1 cellular context compared by ENCODE assay signal in the genomic region with DNA sequence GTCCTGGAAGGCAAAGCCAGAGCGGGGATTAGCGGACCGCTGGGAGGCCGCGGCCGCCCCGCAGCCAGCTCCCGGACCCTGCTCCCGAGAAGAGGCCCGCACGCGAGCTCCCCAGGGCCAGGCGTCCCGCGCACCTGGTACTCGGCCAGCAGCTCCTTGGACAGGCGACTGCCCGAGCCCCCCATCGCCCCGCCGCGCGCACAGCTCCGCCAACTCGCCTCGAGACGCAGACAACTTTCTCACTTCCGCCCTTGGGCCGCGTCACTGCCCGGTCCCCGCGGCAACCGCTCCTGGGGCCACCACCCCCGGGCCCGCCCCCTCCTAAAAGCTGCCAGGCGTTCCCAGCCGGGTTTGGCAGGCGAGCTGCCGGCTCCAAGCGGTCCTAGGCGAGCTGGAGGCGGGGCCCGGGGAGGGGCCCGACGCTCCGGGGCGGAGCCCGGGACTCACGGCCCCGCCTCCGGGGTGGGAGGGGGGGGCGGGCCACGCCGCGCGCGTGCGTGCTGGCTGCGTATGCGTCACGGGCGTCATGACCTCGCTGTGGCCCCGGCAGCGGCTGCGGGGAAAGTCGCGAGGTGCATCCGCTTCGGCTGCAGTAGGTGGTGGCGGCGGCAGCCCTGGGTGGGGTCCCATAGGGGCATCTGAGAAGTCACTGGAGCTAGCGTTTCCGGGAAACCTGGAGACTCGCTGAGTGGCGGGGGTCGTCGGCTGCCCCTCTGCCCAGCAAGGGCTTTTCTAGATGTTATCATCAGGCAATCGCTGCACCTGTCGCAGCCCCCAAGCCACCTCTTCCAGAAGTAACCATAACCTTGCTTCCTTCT.
TF ChIP-seq lines count a peak whose summit lies in the region.

Gene CIB1 (minus strand): TSS at position 241 of the 818 bp plus-strand sequence. CDS start 56 bp downstream, at position 185.
A gene with protein sequence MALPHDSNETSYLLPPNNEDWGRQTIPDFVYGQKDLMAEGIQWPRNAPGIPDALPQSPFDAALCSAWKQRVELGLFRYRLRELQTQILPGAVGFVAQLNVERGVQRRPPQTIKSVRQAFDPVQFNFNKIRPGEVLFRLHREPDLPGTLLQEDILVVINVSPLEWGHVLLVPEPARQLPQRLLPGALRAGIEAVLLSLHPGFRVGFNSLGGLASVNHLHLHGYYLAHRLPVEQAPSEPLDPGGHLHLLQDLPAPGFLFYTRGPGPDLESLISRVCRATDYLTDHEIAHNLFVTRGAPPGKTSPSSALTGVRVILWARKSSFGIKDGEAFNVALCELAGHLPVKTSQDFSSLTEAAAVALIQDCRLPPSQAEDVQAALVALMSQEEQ (plus strand): TSS at position 509 of the 818 bp plus-strand sequence. CDS start 6,700 bp downstream, outside the sequence.

TF ChIP-seq in HepG2, 621 proteins besides CTCF, POLR2A, EP300 and RAD21 (continued from another document and continues in another):
- no peak for TF ChIP-seq ETS1 (CRISPR knock-in tag; IDR thresholded peaks at IDR 0.05)
- TF ChIP-seq HOXA3 (CRISPR knock-in tag; IDR thresholded peaks at IDR 0.05) = peak; percentile 19; the same call in 1 of the 2 replicates
- TF ChIP-seq SP4 (CRISPR knock-in tag; IDR thresholded peaks at IDR 0.05) = peak; percentile 87; the same call in 1 of the 2 replicates
- TF ChIP-seq SKI (IDR thresholded peaks at IDR 0.05; ENCODE audit: partially characterized antibody) = peak; percentile 28
- TF ChIP-seq JUN (CRISPR knock-in tag; IDR thresholded peaks at IDR 0.05) = 0 out of 2 replicates have a peak, but pooled peaks have one; percentile 49
- TF ChIP-seq ZFP41 (CRISPR knock-in tag; IDR thresholded peaks at IDR 0.05; ENCODE audit: borderline replicate concordance) = no peak
- TF ChIP-seq ARID2 (CRISPR knock-in tag; IDR thresholded peaks at IDR 0.05; ENCODE audit: borderline replicate concordance) = no peak
- TF ChIP-seq, protein P1, sequence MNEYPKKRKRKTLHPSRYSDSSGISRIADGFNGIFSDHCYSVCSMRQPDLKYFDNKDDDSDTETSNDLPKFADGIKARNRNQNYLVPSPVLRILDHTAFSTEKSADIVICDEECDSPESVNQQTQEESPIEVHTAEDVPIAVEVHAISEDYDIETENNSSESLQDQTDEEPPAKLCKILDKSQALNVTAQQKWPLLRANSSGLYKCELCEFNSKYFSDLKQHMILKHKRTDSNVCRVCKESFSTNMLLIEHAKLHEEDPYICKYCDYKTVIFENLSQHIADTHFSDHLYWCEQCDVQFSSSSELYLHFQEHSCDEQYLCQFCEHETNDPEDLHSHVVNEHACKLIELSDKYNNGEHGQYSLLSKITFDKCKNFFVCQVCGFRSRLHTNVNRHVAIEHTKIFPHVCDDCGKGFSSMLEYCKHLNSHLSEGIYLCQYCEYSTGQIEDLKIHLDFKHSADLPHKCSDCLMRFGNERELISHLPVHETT (CRISPR knock-in tag; conservative IDR thresholded peaks at IDR 0.05) = 0 out of 2 replicates have a peak, but pooled peaks have one; percentile 16
- TF ChIP-seq HNRNPUL1 (IDR thresholded peaks at IDR 0.05; ENCODE audit: low read depth, low read length) = no peak
- 0 out of 2 replicates have a peak, but pooled peaks have one; percentile 3 for TF ChIP-seq ZFP36L2 (CRISPR knock-in tag; IDR thresholded peaks at IDR 0.05)
- TF ChIP-seq ZNF589 (CRISPR knock-in tag; conservative IDR thresholded peaks at IDR 0.05) = no peak
- peak; percentile 26; the same call in 1 of the 2 replicates for TF ChIP-seq ZNF800 (CRISPR knock-in tag; IDR thresholded peaks at IDR 0.05)
- TF ChIP-seq ZNF274 (CRISPR knock-in tag; IDR thresholded peaks at IDR 0.05) = peak; percentile 14
- peak; percentile 70 for TF ChIP-seq POLR2AphosphoS5 (IDR thresholded peaks at IDR 0.05; ENCODE audit: low read depth, low read length)
- no peak for TF ChIP-seq ZNF251 (CRISPR knock-in tag; IDR thresholded peaks at IDR 0.05)
- peak; percentile 80; the same call in 1 of the 2 replicates for TF ChIP-seq RARA (CRISPR knock-in tag; IDR thresholded peaks at IDR 0.05)
- TF ChIP-seq CSRNP1 (CRISPR knock-in tag; IDR thresholded peaks at IDR 0.05) = peak; percentile 38; the same call in 1 of the 2 replicates
- no peak for TF ChIP-seq KMT2B (CRISPR knock-in tag; IDR thresholded peaks at IDR 0.05)
- TF ChIP-seq MTA1 (CRISPR knock-in tag; IDR thresholded peaks at IDR 0.05; ENCODE audit: borderline replicate concordance) = no peak
- peak; percentile 53 for TF ChIP-seq MAX (IDR thresholded peaks at IDR 0.05)
- TF ChIP-seq NCOR1 (IDR thresholded peaks at IDR 0.05; ENCODE audit: borderline replicate concordance, low read length) = no peak
- no peak for TF ChIP-seq LCORL (IDR thresholded peaks at IDR 0.05)
- peak; percentile 59 for TF ChIP-seq LCORL (CRISPR knock-in tag; IDR thresholded peaks at IDR 0.05)
- 0 out of 2 replicates have a peak, but pooled peaks have one; percentile 29 for TF ChIP-seq ZSCAN25 (CRISPR knock-in tag; IDR thresholded peaks at IDR 0.05)
- TF ChIP-seq NR2F1 (CRISPR knock-in tag; IDR thresholded peaks at IDR 0.05) = 0 out of 4 replicates have a peak, but pooled peaks of 1 of the 2 experiments have one; percentile 25
- TF ChIP-seq TAF15 (IDR thresholded peaks at IDR 0.05; ENCODE audit: low read depth, low read length, poor library complexity, severe bottlenecking) = peak; percentile 31
- TF ChIP-seq, protein P2, sequence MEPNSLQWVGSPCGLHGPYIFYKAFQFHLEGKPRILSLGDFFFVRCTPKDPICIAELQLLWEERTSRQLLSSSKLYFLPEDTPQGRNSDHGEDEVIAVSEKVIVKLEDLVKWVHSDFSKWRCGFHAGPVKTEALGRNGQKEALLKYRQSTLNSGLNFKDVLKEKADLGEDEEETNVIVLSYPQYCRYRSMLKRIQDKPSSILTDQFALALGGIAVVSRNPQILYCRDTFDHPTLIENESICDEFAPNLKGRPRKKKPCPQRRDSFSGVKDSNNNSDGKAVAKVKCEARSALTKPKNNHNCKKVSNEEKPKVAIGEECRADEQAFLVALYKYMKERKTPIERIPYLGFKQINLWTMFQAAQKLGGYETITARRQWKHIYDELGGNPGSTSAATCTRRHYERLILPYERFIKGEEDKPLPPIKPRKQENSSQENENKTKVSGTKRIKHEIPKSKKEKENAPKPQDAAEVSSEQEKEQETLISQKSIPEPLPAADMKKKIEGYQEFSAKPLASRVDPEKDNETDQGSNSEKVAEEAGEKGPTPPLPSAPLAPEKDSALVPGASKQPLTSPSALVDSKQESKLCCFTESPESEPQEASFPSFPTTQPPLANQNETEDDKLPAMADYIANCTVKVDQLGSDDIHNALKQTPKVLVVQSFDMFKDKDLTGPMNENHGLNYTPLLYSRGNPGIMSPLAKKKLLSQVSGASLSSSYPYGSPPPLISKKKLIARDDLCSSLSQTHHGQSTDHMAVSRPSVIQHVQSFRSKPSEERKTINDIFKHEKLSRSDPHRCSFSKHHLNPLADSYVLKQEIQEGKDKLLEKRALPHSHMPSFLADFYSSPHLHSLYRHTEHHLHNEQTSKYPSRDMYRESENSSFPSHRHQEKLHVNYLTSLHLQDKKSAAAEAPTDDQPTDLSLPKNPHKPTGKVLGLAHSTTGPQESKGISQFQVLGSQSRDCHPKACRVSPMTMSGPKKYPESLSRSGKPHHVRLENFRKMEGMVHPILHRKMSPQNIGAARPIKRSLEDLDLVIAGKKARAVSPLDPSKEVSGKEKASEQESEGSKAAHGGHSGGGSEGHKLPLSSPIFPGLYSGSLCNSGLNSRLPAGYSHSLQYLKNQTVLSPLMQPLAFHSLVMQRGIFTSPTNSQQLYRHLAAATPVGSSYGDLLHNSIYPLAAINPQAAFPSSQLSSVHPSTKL (CRISPR knock-in tag; IDR thresholded peaks at IDR 0.05) = peak; percentile 18; the same call in 1 of the 2 replicates
- peak; percentile 43; the same call in 1 of the 2 replicates for TF ChIP-seq KAT7 (CRISPR knock-in tag; IDR thresholded peaks at IDR 0.05; ENCODE audit: borderline replicate concordance)
- peak; percentile 70; the same call in 1 of the 2 replicates for TF ChIP-seq ELF4 (CRISPR knock-in tag; IDR thresholded peaks at IDR 0.05; ENCODE audit: borderline replicate concordance)
- TF ChIP-seq CENPBD1 (CRISPR knock-in tag; IDR thresholded peaks at IDR 0.05; ENCODE audit: borderline replicate concordance, low read depth) = no peak
- peak; percentile 62; the same call in 1 of the 2 replicates for TF ChIP-seq CREB1 (IDR thresholded peaks at IDR 0.05)
- no peak for TF ChIP-seq CREB1 (CRISPR knock-in tag; IDR thresholded peaks at IDR 0.05)
- peak; percentile 6; the same call in 1 of the 2 replicates for TF ChIP-seq TGIF2 (CRISPR knock-in tag; IDR thresholded peaks at IDR 0.05)
- no peak for TF ChIP-seq SMAD9 (CRISPR knock-in tag; IDR thresholded peaks at IDR 0.05)
- TF ChIP-seq SP5 (CRISPR knock-in tag; IDR thresholded peaks at IDR 0.05; ENCODE audit: borderline replicate concordance, low read depth) = peak; percentile 32; the same call in 1 of the 2 replicates
- 0 out of 2 replicates have a peak, but pooled peaks have one; percentile 6 for TF ChIP-seq NFKB2 (CRISPR knock-in tag; IDR thresholded peaks at IDR 0.05; ENCODE audit: borderline replicate concordance)
- TF ChIP-seq, protein P3, sequence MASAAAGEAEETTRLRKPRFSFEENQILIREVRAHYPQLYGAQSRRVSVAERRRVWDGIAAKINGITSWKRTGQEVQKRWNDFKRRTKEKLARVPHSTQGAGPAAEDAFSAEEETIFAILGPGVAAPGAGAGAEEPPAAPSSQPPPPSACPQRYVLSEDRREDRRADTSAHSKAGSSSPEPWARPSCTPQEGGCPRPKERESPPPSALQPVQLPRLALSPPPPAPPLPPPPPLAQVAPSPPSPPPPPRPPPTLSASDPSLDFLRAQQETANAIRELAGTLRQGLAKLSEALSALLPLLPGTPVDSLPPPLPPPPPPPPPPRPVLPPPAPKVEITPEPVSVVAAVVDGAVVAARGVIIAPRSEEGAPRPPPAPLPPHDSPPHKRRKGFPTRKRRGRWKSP (CRISPR knock-in tag; IDR thresholded peaks at IDR 0.05) = peak; percentile 61; the same call in 1 of the 2 replicates
- TF ChIP-seq SRF (IDR thresholded peaks at IDR 0.05; ENCODE audit: low read depth, low read length) = 0 out of 2 replicates have a peak, but pooled peaks have one; percentile 19
- TF ChIP-seq HNRNPK (IDR thresholded peaks at IDR 0.05; ENCODE audit: low read depth, low read length, poor library complexity, severe bottlenecking) = peak; percentile 1
